In genomic region chr15:49154359-49154758, GRCh38 we compare ENCODE assay signal across 9 cellular contexts. TPM values are rescaled to one million over a fixed set of nuclear protein-coding genes. Genes with fewer than 3 reads are reported as not detected.
DNase-seq lines count a peak whose midpoint lies in the region; ATAC-seq, FAIRE-seq and TF ChIP-seq lines count a peak whose summit lies in the region.
"Had no signal": no experiment of that assay in that cellular context is flagged by ENCODE, and none has a peak within 500 bp of the region (broad histone marks: within the 10 kb centered on the region; RNA-seq: fewer than 3 reads in every experiment).

No MANE protein-coding gene starts in this region.

- H3K27me3 ChIP-seq in BLaER1 treated with 17β-estradiol and CSF1 and Interleukin-3, amounts not matched to agents 10 nM and 100 nM: no peaks in the 10 kb centered on the region
- H3K27me3 ChIP-seq in MM.1S (replicated peaks; ENCODE audit: insufficient read depth, low read length) (no peaks in the 10 kb centered on the region), ectodermal cell (ENCODE audit: control insufficient read depth, insufficient read depth, low read length, poor library complexity, severe bottlenecking) (no peaks in the 10 kb centered on the region), neural cell (ENCODE audit: insufficient read depth, low read depth, low read length) (no peaks in the 10 kb centered on the region)

- peaks cover 9% of the 10 kb centered on the region for H3F3A ChIP-seq in MM.1S (ENCODE audit: insufficient read depth, low read length)
- H3F3A ChIP-seq in neural cell (ENCODE audit: insufficient read depth, low read length, poor library complexity, severe bottlenecking): no peaks in the 10 kb centered on the region

- H3K4me3 ChIP-seq in BLaER1 treated with 17β-estradiol and CSF1 and Interleukin-3, amounts not matched to agents 10 nM and 100 nM: peak overlapping the region; percentile 80 to 100 (median 90)
- peak overlapping the region; percentile 80 for H3K4me3 ChIP-seq in MM.1S (ENCODE audit: low read length)
- H3K4me3 ChIP-seq in ectodermal cell (ENCODE audit: insufficient read depth, low read depth, low read length): peak overlapping the region; percentile 99
- H3K4me3 ChIP-seq in neural cell (ENCODE audit: low read length): peak overlapping the region; percentile 75

- ATAC-seq in HG02840 (IDR thresholded peaks at IDR 0.05; ENCODE audit: low FRiP score, unreplicated experiment) (no peak), GM21576 (IDR thresholded peaks at IDR 0.05; ENCODE audit: unreplicated experiment) (no peak)

- no peak for FAIRE-seq in GM19239 (lab: Jason Lieb, UNC)

- H3K79me2 ChIP-seq in MM.1S (ENCODE audit: low read length) (peaks cover 84% of the 10 kb centered on the region), neural cell (replicated peaks; ENCODE audit: insufficient read depth, low read length) (peaks cover 66% of the 10 kb centered on the region)

- H3K9me2 ChIP-seq in MM.1S (replicated peaks; ENCODE audit: insufficient read depth, low read length) (no peaks in the 10 kb centered on the region), neural cell (ENCODE audit: insufficient read depth, low read length) (no peaks in the 10 kb centered on the region)

- TF ChIP-seq RAD21 in neural cell (conservative IDR thresholded peaks at IDR 0.05): no peak

- DNase-seq in MM.1S (no peak), GM19239 (ENCODE audit: insufficient read length, low spot score) (no peak), UCSD-AML1 (lab: John Stamatoyannopoulos, UW; ENCODE audit: unreplicated experiment) (no peak)
- DNase-seq: hippocampal formation had no signal

- H3K36me3 ChIP-seq in BLaER1 treated with 17β-estradiol and CSF1 and Interleukin-3, amounts not matched to agents 10 nM and 100 nM: peaks cover 0 to 37% (median 16%) of the 10 kb centered on the region in 11 experiments; a peak in 15 of 22 replicates
- no peaks in the 10 kb centered on the region for H3K36me3 ChIP-seq in MM.1S (replicated peaks; ENCODE audit: insufficient read depth, low read length)
- H3K36me3 ChIP-seq in ectodermal cell (ENCODE audit: control insufficient read depth, insufficient read depth, low read length): no peaks in the 10 kb centered on the region
- no peaks in the 10 kb centered on the region for H3K36me3 ChIP-seq in neural cell (ENCODE audit: insufficient read depth, low read length)

- H3K9me3 ChIP-seq in BLaER1 treated with 17β-estradiol and CSF1 and Interleukin-3, amounts not matched to agents 10 nM and 100 nM (replicated peaks in 1 of 11): no peaks in the 10 kb centered on the region
- H3K9me3 ChIP-seq in MM.1S (replicated peaks; ENCODE audit: insufficient read depth, low read length) (no peaks in the 10 kb centered on the region), ectodermal cell (ENCODE audit: control insufficient read depth, low read length) (no peaks in the 10 kb centered on the region), neural cell (ENCODE audit: low read length) (no peaks in the 10 kb centered on the region)

- 22 to 39% methylated on average over 5 to 8 of the region's 8 CpGs for WGBS in ectodermal cell, 2 experiments

- H3K9ac ChIP-seq in BLaER1 treated with 17β-estradiol and CSF1 and Interleukin-3, amounts not matched to agents 10 nM and 100 nM: peak overlapping the region; percentile 91 to 99 (median 95)
- H3K9ac ChIP-seq in MM.1S (ENCODE audit: low read length) (peak overlapping the region; percentile 96), neural cell (ENCODE audit: low read length) (peak overlapping the region; percentile 96)

- peaks cover 37 to 59% (median 52%) of the 10 kb centered on the region in 11 experiments; a peak in 20 of 22 replicates for H4K20me1 ChIP-seq in BLaER1 treated with 17β-estradiol and CSF1 and Interleukin-3, amounts not matched to agents 10 nM and 100 nM
- H4K20me1 ChIP-seq in MM.1S (ENCODE audit: insufficient read depth, low read length): peaks cover 17% of the 10 kb centered on the region; the same call in 1 of the 2 replicates
- no peaks in the 10 kb centered on the region for H4K20me1 ChIP-seq in neural cell (ENCODE audit: insufficient read depth)

- TF ChIP-seq CTCF in MM.1S (IDR thresholded peaks at IDR 0.05; ENCODE audit: low read length) (no peak), neural cell (IDR thresholded peaks at IDR 0.05; ENCODE audit: poor library complexity, severe bottlenecking) (no peak)

- H3K4me2 ChIP-seq in BLaER1 treated with 17β-estradiol and CSF1 and Interleukin-3, amounts not matched to agents 10 nM and 100 nM: peak overlapping the region; percentile 67 to 86 (median 81)
- peak overlapping the region; percentile 81 for H3K4me2 ChIP-seq in MM.1S (ENCODE audit: low read depth, low read length)
- H3K4me2 ChIP-seq in neural cell (ENCODE audit: low read length): peak overlapping the region; percentile 76

- TF ChIP-seq EP300 in neural cell (conservative IDR thresholded peaks at IDR 0.05; ENCODE audit: poor library complexity, severe bottlenecking): no peak

- H2AFZ ChIP-seq in MM.1S (ENCODE audit: low read length): no peak overlapping the region
- no peak overlapping the region for H2AFZ ChIP-seq in neural cell (ENCODE audit: low read depth, low read length)

- peak overlapping the region; percentile 75 to 98 (median 95) for H3K27ac ChIP-seq in BLaER1 treated with 17β-estradiol and CSF1 and Interleukin-3, amounts not matched to agents 10 nM and 100 nM
- H3K27ac ChIP-seq in MM.1S (ENCODE audit: low read length) (peak overlapping the region; percentile 64; the same call in 1 of the 2 replicates), ectodermal cell (ENCODE audit: insufficient read depth, low read depth, low read length, poor library complexity, severe bottlenecking) (no peak overlapping the region), neural cell (ENCODE audit: low read length) (peak overlapping the region; percentile 93)

- H3K4me1 ChIP-seq in BLaER1 treated with 17β-estradiol and CSF1 and Interleukin-3, amounts not matched to agents 10 nM and 100 nM: peaks cover 7 to 58% (median 32%) of the 10 kb centered on the region in 10 experiments; a peak in 19 of 20 replicates
- peaks cover 9% of the 10 kb centered on the region; the same call in 1 of the 2 replicates for H3K4me1 ChIP-seq in MM.1S (ENCODE audit: low read length)
- H3K4me1 ChIP-seq in ectodermal cell (ENCODE audit: control insufficient read depth, insufficient read depth, low read length): no peaks in the 10 kb centered on the region

TF ChIP-seq in neural cell, 6 proteins besides CTCF, POLR2A, EP300 and RAD21:
- TF ChIP-seq MXI1 (conservative IDR thresholded peaks at IDR 0.05; ENCODE audit: poor library complexity, severe bottlenecking): no peak

RNA-seq across cellular contexts. Expression of gene COPS2, which starts 1.0 kb away (rescaled TPM):
- polyA plus RNA-seq in ectodermal cell (2013, experiment 1 of 4): 97.1 TPM
- 103 TPM for polyA plus RNA-seq in ectodermal cell (2013, experiment 2 of 4)
- polyA plus RNA-seq in ectodermal cell (2013, experiment 3 of 4): 87.6 TPM
- polyA plus RNA-seq in ectodermal cell (2013, experiment 4 of 4): 95.8 TPM
- 76.2 and 88.8 TPM in 2 replicates for polyA plus RNA-seq in neural cell
- 125 and 148 TPM in 2 replicates for polyA minus RNA-seq in neural cell

RNA-seq across cellular contexts. Expression of gene GALK2, which starts 15.7 kb away (rescaled TPM):
- 18.4 TPM for polyA plus RNA-seq in ectodermal cell (2013, experiment 1 of 4)
- polyA plus RNA-seq in ectodermal cell (2013, experiment 2 of 4): 13.2 TPM
- polyA plus RNA-seq in ectodermal cell (2013, experiment 3 of 4): 10.1 TPM
- 12.4 TPM for polyA plus RNA-seq in ectodermal cell (2013, experiment 4 of 4)
- polyA plus RNA-seq in neural cell: 26.3 and 33.3 TPM in 2 replicates
- polyA minus RNA-seq in neural cell: 63.3 and 67.4 TPM in 2 replicates
